In genomic region chr6:22332216-22332615, GRCh38 we compare ENCODE assay signal across 2 cellular contexts.
TF ChIP-seq lines count a peak whose summit lies in the region.

No MANE protein-coding gene starts in this region.

TF ChIP-seq in IMR-90, 13 proteins besides CTCF, POLR2A, EP300 and RAD21:
- TF ChIP-seq FOS (IDR thresholded peaks at IDR 0.05; ENCODE audit: low read depth, low read length) = no peak
- TF ChIP-seq CEBPB (IDR thresholded peaks at IDR 0.05; ENCODE audit: low read depth, low read length) = no peak
- no peak for TF ChIP-seq ELK1 (IDR thresholded peaks at IDR 0.05; ENCODE audit: borderline replicate concordance, low read depth, low read length)
- TF ChIP-seq RCOR1 (IDR thresholded peaks at IDR 0.05; ENCODE audit: insufficient replicate concordance, low read length) = no peak
- TF ChIP-seq MAFK (IDR thresholded peaks at IDR 0.05; ENCODE audit: low read depth, low read length) = no peak
- no peak for TF ChIP-seq USF2 (IDR thresholded peaks at IDR 0.05; ENCODE audit: low read depth, low read length)
- no peak for TF ChIP-seq RFX5 (IDR thresholded peaks at IDR 0.05; ENCODE audit: low read depth, low read length)
- TF ChIP-seq MAZ (IDR thresholded peaks at IDR 0.05; ENCODE audit: borderline replicate concordance, low read depth, low read length) = no peak
- no peak for TF ChIP-seq MXI1 (IDR thresholded peaks at IDR 0.05; ENCODE audit: borderline replicate concordance, low read depth, low read length)
- no peak for TF ChIP-seq SMC3 (IDR thresholded peaks at IDR 0.05; ENCODE audit: low read depth, low read length)
- no peak for TF ChIP-seq NFE2L2 (IDR thresholded peaks at IDR 0.05; ENCODE audit: low read depth, low read length)
- TF ChIP-seq CHD1 (IDR thresholded peaks at IDR 0.05; ENCODE audit: low read depth, low read length) = no peak
- TF ChIP-seq BHLHE40 (IDR thresholded peaks at IDR 0.05; ENCODE audit: low read depth, low read length) = no peak
TF ChIP-seq in IMR-90: peak in this region for 0.

TF ChIP-seq in H1, 55 proteins besides CTCF, POLR2A, EP300 and RAD21:
- no peak for TF ChIP-seq RBBP5 (IDR thresholded peaks at IDR 0.05; ENCODE audit: borderline replicate concordance, low read depth, low read length)
- no peak for TF ChIP-seq CHD2 (IDR thresholded peaks at IDR 0.05; ENCODE audit: low read length)
- TF ChIP-seq CTBP2 (IDR thresholded peaks at IDR 0.05; ENCODE audit: borderline replicate concordance, insufficient read depth, insufficient read length, low read length) = no peak
- TF ChIP-seq SUZ12 (IDR thresholded peaks at IDR 0.05; ENCODE audit: low read length) = no peak
- TF ChIP-seq EZH2 (IDR thresholded peaks at IDR 0.05; ENCODE audit: low read depth, low read length, severe bottlenecking) = no peak
- no peak for TF ChIP-seq NANOG (IDR thresholded peaks at IDR 0.05; ENCODE audit: insufficient read depth, low read depth, low read length, poor library complexity, severe bottlenecking)
- no peak for TF ChIP-seq ZNF274 (IDR thresholded peaks at IDR 0.05; ENCODE audit: borderline replicate concordance, extremely low read depth, low read length)
- no peak for TF ChIP-seq BCL11A (IDR thresholded peaks at IDR 0.05; ENCODE audit: low read depth in 2 of 2, low read length in 2 of 2)
- TF ChIP-seq SIRT6 (IDR thresholded peaks at IDR 0.05; ENCODE audit: low read length) = no peak
- TF ChIP-seq KDM1A (IDR thresholded peaks at IDR 0.05; ENCODE audit: borderline replicate concordance, low read length) = no peak
- TF ChIP-seq TBP (IDR thresholded peaks at IDR 0.05; ENCODE audit: low read depth, low read length) = no peak
- no peak for TF ChIP-seq GABPA (IDR thresholded peaks at IDR 0.05; ENCODE audit: borderline replicate concordance, insufficient read depth, low read length)
TF ChIP-seq in H1: peak in this region for 0.
